Comparison of ENCODE assay signal across 30 cellular contexts in genomic region chr12:75212072-75212471, GRCh38. TPM values are rescaled to one million over a fixed set of nuclear protein-coding genes. Genes with fewer than 3 reads are reported as not detected.
"Had no signal": no experiment of that assay in that cellular context is flagged by ENCODE, and none has a peak within 500 bp of the region (broad histone marks: within the 10 kb centered on the region; RNA-seq: fewer than 3 reads in every experiment).

No MANE protein-coding gene starts in this region.

- H3K9me3 Mint-ChIP-seq: activated CD4-positive, alpha-beta memory T cell treated with anti-CD3 and anti-CD28 coated beads, Interleukin-2, amount 10 ng/mL, durations not matched to agents 7 days and 5 days; activated CD4-positive, alpha-beta T cell treated with anti-CD3 and anti-CD28 coated beads, Interleukin-2, amount 10 ng/mL, durations not matched to agents 7 days and 5 days; activated T-cell treated with anti-CD3 and anti-CD28 coated beads, Interleukin-2, amount 50 U/mL, for 24 hours; mesothelial cell of epicardium had no signal

- DNase-seq: activated CD4-positive, alpha-beta memory T cell treated with anti-CD3 and anti-CD28 coated beads, Interleukin-2, amount 10 ng/mL, durations not matched to agents 7 days and 5 days; activated CD4-positive, alpha-beta T cell treated with anti-CD3 and anti-CD28 coated beads for 1 hour; activated CD4-positive, alpha-beta T cell treated with anti-CD3 and anti-CD28 coated beads, Interleukin-2, amount 10 ng/mL, durations not matched to agents 7 days and 5 days; activated CD8-positive, alpha-beta memory T cell treated with anti-CD3 and anti-CD28 coated beads, Interleukin-2, amount 50 U/mL, for 48 hours; activated gamma-delta T cell treated with Interleukin-2 at 50 U/mL for 16 hours; activated naive CD4-positive, alpha-beta T cell treated with anti-CD3 and anti-CD28 coated beads, Interleukin-2, amount 50 U/mL, for 16 hours; activated T-cell treated with anti-CD3 and anti-CD28 coated beads, Interleukin-2, amount 50 U/mL, for 24 hours; amygdala; brain microvascular endothelial cell; cortex of kidney; effector memory CD8-positive, alpha-beta T cell; erythroblast; gastrocnemius medialis; immature natural killer cell; naive B cell; nucleus accumbens; pancreas; retina; stimulated activated CD4-positive, alpha-beta T cell treated with anti-CD3 and anti-CD28 coated beads, Interleukin-15, amount 100 ng/mL, for 24 hours; stimulated activated naive CD4-positive, alpha-beta T cell had no signal

- H3K27ac ChIP-seq: brain microvascular endothelial cell, gastrocnemius medialis, hepatocyte, pancreas, prostate gland, tibial nerve had no signal

- H3K27ac Mint-ChIP-seq: activated CD4-positive, alpha-beta memory T cell treated with anti-CD3 and anti-CD28 coated beads, Interleukin-2, amount 10 ng/mL, durations not matched to agents 7 days and 5 days; activated CD4-positive, alpha-beta T cell treated with anti-CD3 and anti-CD28 coated beads, Interleukin-2, amount 10 ng/mL, durations not matched to agents 7 days and 5 days; activated T-cell treated with anti-CD3 and anti-CD28 coated beads, Interleukin-2, amount 50 U/mL, for 24 hours; effector memory CD8-positive, alpha-beta T cell; immature natural killer cell; mesothelial cell of epicardium; naive B cell had no signal

- H2AFZ ChIP-seq: hepatocyte had no signal

- H3K4me2 ChIP-seq: hepatocyte, smooth muscle cell had no signal

- H3K4me1 ChIP-seq: gastrocnemius medialis, pancreas, prostate gland had no signal

- H3K4me1 Mint-ChIP-seq: activated CD4-positive, alpha-beta T cell treated with anti-CD3 and anti-CD28 coated beads, Interleukin-2, amount 10 ng/mL, durations not matched to agents 7 days and 5 days; immature natural killer cell had no signal

- H3K4me3 Mint-ChIP-seq: activated CD4-positive, alpha-beta memory T cell treated with anti-CD3 and anti-CD28 coated beads, Interleukin-2, amount 10 ng/mL, durations not matched to agents 7 days and 5 days; activated CD4-positive, alpha-beta T cell treated with anti-CD3 and anti-CD28 coated beads, Interleukin-2, amount 10 ng/mL, durations not matched to agents 7 days and 5 days; activated T-cell treated with anti-CD3 and anti-CD28 coated beads, Interleukin-2, amount 50 U/mL, for 24 hours; effector memory CD8-positive, alpha-beta T cell; immature natural killer cell; mesothelial cell of epicardium; naive B cell had no signal

- H3K9me3 ChIP-seq: gastrocnemius medialis, pancreas, prostate gland, tibial nerve had no signal

- ATAC-seq: effector memory CD8-positive, alpha-beta T cell; gastrocnemius medialis; pancreas had no signal

- FAIRE-seq: pancreas had no signal

- H3K36me3 ChIP-seq: brain microvascular endothelial cell, gastrocnemius medialis, pancreas, prostate gland, tibial nerve had no signal

- H3K79me2 ChIP-seq: hepatocyte had no signal

- H3K4me3 ChIP-seq: gastrocnemius medialis, hepatocyte, pancreas, prostate gland, smooth muscle cell, tibial nerve had no signal

RNA-seq across cellular contexts. Expression of gene KCNC2, which starts 2.4 kb away (rescaled TPM):
- total RNA-seq: activated CD4-positive, alpha-beta memory T cell treated with anti-CD3 and anti-CD28 coated beads, Interleukin-2, amount 10 ng/mL, durations not matched to agents 7 days and 5 days; activated CD4-positive, alpha-beta T cell treated with anti-CD3 and anti-CD28 coated beads, Interleukin-2, amount 10 ng/mL, durations not matched to agents 7 days and 5 days; cardiac septum; chondrocyte; gastrocnemius medialis; kidney epithelial cell; smooth muscle cell; T-helper 1 cell treated with Interleukin-12 subunit alpha and Interleukin-12 subunit beta and Interleukin-4 antibody, amounts not matched to agents 30 ng/mL and 1 ng/mL, for 36 hours; ureter had no signal
- polyA plus RNA-seq: hepatocyte, immature natural killer cell, smooth muscle cell had no signal
